ENCODE assay signal across 8 cellular contexts in genomic region chr15:88468721-88469120, GRCh38. TPM values are rescaled to one million over a fixed set of nuclear protein-coding genes. Genes with fewer than 3 reads are reported as not detected.
DNase-seq lines count a peak whose midpoint lies in the region; ATAC-seq and TF ChIP-seq lines count a peak whose summit lies in the region.
"Not testable (repeated sequence)": the region's sequence is repeated elsewhere in the genome, so short reads cannot be mapped to it uniquely, and the experiment has no call there.

No MANE protein-coding gene starts in this region.

- H3K4me1 Mint-ChIP-seq in T-helper 17 cell (peaks cover 21% of the 10 kb centered on the region), endodermal cell (peaks cover 13% of the 10 kb centered on the region)
- H3K4me1 Mint-ChIP-seq in activated naive CD8-positive, alpha-beta T cell (ENCODE audit: low read depth), result peaks cover 33% of the 10 kb centered on the region

- peaks cover 51% of the 10 kb centered on the region for H3K36me3 ChIP-seq in DND-41 (ENCODE audit: insufficient read depth, low read length)
- H3K36me3 ChIP-seq in endodermal cell (ENCODE audit: control insufficient read depth, insufficient read depth, low read length), result peaks cover 38% of the 10 kb centered on the region
- H3K36me3 ChIP-seq in osteoblast (ENCODE audit: insufficient read depth, low read length), result peaks cover 39% of the 10 kb centered on the region

- H2AFZ ChIP-seq in DND-41 (ENCODE audit: low read depth, low read length); osteoblast (ENCODE audit: low read length): not testable (repeated sequence)

- H3K27ac ChIP-seq in DND-41 (ENCODE audit: low read length), result peak overlapping the region; percentile 98; the same call in 1 of the 2 replicates
- not testable (repeated sequence) for H3K27ac ChIP-seq in endodermal cell (ENCODE audit: low read depth, low read length); osteoblast (ENCODE audit: low read depth, low read length)

- H3K4me3 Mint-ChIP-seq in T-helper 17 cell, result not testable (repeated sequence)
- peak overlapping the region; percentile 96 for H3K4me3 Mint-ChIP-seq in activated naive CD8-positive, alpha-beta T cell
- peak overlapping the region; percentile 88 for H3K4me3 Mint-ChIP-seq in endodermal cell

- not testable (repeated sequence) for ATAC-seq in DND-41 (ENCODE audit: insufficient read depth, low read depth); T-helper 17 cell

- peaks cover 49% of the 10 kb centered on the region for H3K79me2 ChIP-seq in DND-41 (ENCODE audit: insufficient read depth, low read length)
- peaks cover 40% of the 10 kb centered on the region for H3K79me2 ChIP-seq in osteoblast (ENCODE audit: insufficient read depth, low read length)

- not testable (repeated sequence) for H3K9me3 Mint-ChIP-seq in activated naive CD8-positive, alpha-beta T cell (ENCODE audit: low read depth); endodermal cell

- H3K27ac Mint-ChIP-seq in T-helper 17 cell, result peak overlapping the region; percentile 94
- peak overlapping the region; percentile 99 for H3K27ac Mint-ChIP-seq in activated naive CD8-positive, alpha-beta T cell
- not testable (repeated sequence) for H3K27ac Mint-ChIP-seq in endodermal cell

- WGBS in endodermal cell (ENCODE audit: insufficient coverage in 1 of 2, insufficient read length in 1 of 2), 2 experiments, result 93 to 98% methylated on average over 5 to 10 of the region's 10 CpGs

- H3K9ac ChIP-seq in DND-41 (ENCODE audit: low read depth, low read length), result peak overlapping the region; percentile 81
- H3K9ac ChIP-seq in endodermal cell (ENCODE audit: extremely low read depth, low read length, poor library complexity, severe bottlenecking), result not testable (repeated sequence)

- H3K4me3 ChIP-seq in DND-41 (ENCODE audit: low read depth in 1 of 2, low read length in 2 of 2) (peak overlapping the region; percentile 91 to 97; a peak in 2 of 4 replicates), LNCaP clone FGC (ENCODE audit: low read depth, low read length) (peak overlapping the region; percentile 95), endodermal cell (ENCODE audit: low read length) (peak overlapping the region; percentile 97), osteoblast (ENCODE audit: insufficient read depth, low read length) (peak overlapping the region; percentile 87)

- H3K4me2 ChIP-seq in DND-41 (ENCODE audit: insufficient read depth, low read length) (peak overlapping the region; percentile 91), osteoblast (ENCODE audit: insufficient read depth, low read length) (peak overlapping the region; percentile 86)

- H3K27me3 Mint-ChIP-seq in T-helper 17 cell; activated naive CD8-positive, alpha-beta T cell; endodermal cell (ENCODE audit: insufficient read depth): not testable (repeated sequence)

- not testable (repeated sequence) for H3K36me3 Mint-ChIP-seq in T-helper 17 cell (ENCODE audit: low read depth); activated naive CD8-positive, alpha-beta T cell
- peaks cover 27% of the 10 kb centered on the region for H3K36me3 Mint-ChIP-seq in endodermal cell (ENCODE audit: low read depth)

- H3K27me3 ChIP-seq in DND-41 (ENCODE audit: insufficient read depth, low read length, poor library complexity); endodermal cell (ENCODE audit: control insufficient read depth, insufficient read depth, low read length, poor library complexity, severe bottlenecking); osteoblast (ENCODE audit: insufficient read depth, low read length): not testable (repeated sequence)

- H3K9me3 ChIP-seq in DND-41 (ENCODE audit: insufficient read depth, low read length, severe bottlenecking); T-helper 17 cell (ENCODE audit: control insufficient read depth, low read length, poor library complexity, severe bottlenecking); endodermal cell (ENCODE audit: control insufficient read depth, low read length); osteoblast (ENCODE audit: low read depth, low read length): not testable (repeated sequence)

- H3K4me1 ChIP-seq in DND-41 (ENCODE audit: insufficient read depth, low read length), result peaks cover 34% of the 10 kb centered on the region
- H3K4me1 ChIP-seq in endodermal cell (ENCODE audit: control insufficient read depth, insufficient read depth, low read length), result not testable (repeated sequence)
- peaks cover 24% of the 10 kb centered on the region for H3K4me1 ChIP-seq in osteoblast (ENCODE audit: insufficient read depth, low read length)

- TF ChIP-seq CTCF in DND-41 (IDR thresholded peaks at IDR 0.05; ENCODE audit: borderline replicate concordance, extremely low read depth, low read length, poor library complexity, severe bottlenecking); LNCaP clone FGC (IDR thresholded peaks at IDR 0.05; ENCODE audit: control insufficient read depth, extremely low read depth, insufficient read depth); endodermal cell (conservative IDR thresholded peaks at IDR 0.05); osteoblast (IDR thresholded peaks at IDR 0.05; ENCODE audit: extremely low read depth, low read depth, low read length): not testable (repeated sequence)

- not testable (repeated sequence) for DNase-seq in DND-41; LNCaP clone FGC (ENCODE audit: low read depth); T-helper 17 cell; osteoblast (ENCODE audit: insufficient read length, low spot score, missing footprints)
- DNase-seq in endodermal cell (peak; percentile 35), islet precursor cell (peak; percentile 17), ureter (ENCODE audit: low spot score) (peak; percentile 37)

- not testable (repeated sequence) for H4K20me1 ChIP-seq in DND-41 (ENCODE audit: insufficient read depth, low read length); osteoblast (ENCODE audit: insufficient read depth, low read length)

RNA-seq across cellular contexts. Expression of gene MRPS11, which starts 1.2 kb away (rescaled TPM):
- total RNA-seq in T-helper 17 cell, result 10 to 100 TPM; 18.6 to 19.3 TPM
- 10 to 100 TPM; 44.8 to 49.0 TPM for total RNA-seq in endodermal cell
- 46.4 TPM for polyA plus RNA-seq in endodermal cell (2013, experiment 1 of 2)
- polyA plus RNA-seq in endodermal cell (2013, experiment 2 of 2), result 45.7 TPM
- total RNA-seq in osteoblast, result 17.7 and 18.3 TPM in 2 replicates
- total RNA-seq in ureter, result 46.9 TPM

RNA-seq across cellular contexts. Expression of gene MRPL46, which starts 1.5 kb away (rescaled TPM):
- total RNA-seq in T-helper 17 cell (10 to 100 TPM; 11.7 to 12.5 TPM), endodermal cell (10 to 100 TPM; 24.5 TPM), osteoblast (11.2 and 13.0 TPM in 2 replicates), ureter (31.0 TPM)
- polyA plus RNA-seq in endodermal cell (2013, experiment 1 of 2), result 29.2 TPM
- polyA plus RNA-seq in endodermal cell (2013, experiment 2 of 2), result 24.8 TPM
